9 cellular contexts compared by ENCODE assay signal in the genomic region with DNA sequence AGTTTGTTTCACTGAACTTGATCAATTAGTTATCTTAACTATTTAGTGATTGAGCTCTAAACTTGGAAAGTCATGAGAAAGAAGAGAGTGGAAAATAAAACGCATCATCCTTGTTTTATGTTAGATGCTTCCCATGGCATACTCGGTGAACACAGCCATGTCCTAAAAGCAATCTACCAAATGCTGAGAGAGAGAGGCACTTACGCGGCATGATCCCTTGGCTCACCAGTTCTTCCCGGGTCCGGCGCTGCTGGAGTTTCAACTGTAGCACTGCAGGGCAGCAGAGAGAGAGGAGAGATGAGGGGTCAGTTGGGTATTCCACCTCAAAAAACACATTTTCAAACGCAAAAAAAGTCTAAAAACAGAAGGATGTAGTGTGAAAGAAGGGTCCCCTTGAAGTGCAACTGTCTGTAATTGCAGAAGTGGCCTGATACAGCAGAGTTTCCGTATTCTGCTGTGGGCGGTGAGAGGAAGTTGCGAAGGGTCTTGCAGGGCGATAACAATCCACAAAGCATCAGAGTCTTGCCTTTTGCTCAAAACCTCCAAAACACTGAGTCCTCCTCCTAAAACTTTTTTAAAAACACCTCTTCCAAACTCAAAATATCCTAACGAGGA.
DNase-seq lines count a peak whose midpoint lies in the region; ATAC-seq and TF ChIP-seq lines count a peak whose summit lies in the region.
"Had no signal": no experiment of that assay in that cellular context is flagged by ENCODE, and none has a peak within 500 bp of the region (broad histone marks: within the 10 kb centered on the region; RNA-seq: fewer than 3 reads in every experiment).

No MANE protein-coding gene starts in this region.

- H3K27ac ChIP-seq in SU-DHL-6 (ENCODE audit: low read depth, low read length), result peak overlapping the region; percentile 95
- peak overlapping the region in 1 of 4 donors; percentile 17 for H3K27ac ChIP-seq in gastroesophageal sphincter
- no peak overlapping the region for H3K27ac ChIP-seq in ovary
- H3K27ac ChIP-seq: KMS-11 had no signal

- H3F3A ChIP-seq in SU-DHL-6 (ENCODE audit: insufficient read depth), result peaks cover 37% of the 10 kb centered on the region

- H3K9me2 ChIP-seq in SU-DHL-6 (replicated peaks; ENCODE audit: insufficient read depth, low read length), result no peaks in the 10 kb centered on the region

- H3K27me3 Mint-ChIP-seq in activated naive CD8-positive, alpha-beta T cell treated with anti-CD3 and anti-CD28 coated beads, Interleukin-2, amount 10 ng/mL, durations not matched to agents 7 days and 5 days, result no peaks in the 10 kb centered on the region
- no peaks in the 10 kb centered on the region for H3K27me3 Mint-ChIP-seq in type B pancreatic cell

- H3K27ac Mint-ChIP-seq in activated naive CD8-positive, alpha-beta T cell treated with anti-CD3 and anti-CD28 coated beads, Interleukin-2, amount 10 ng/mL, durations not matched to agents 7 days and 5 days, result peak overlapping the region; percentile 97
- no peak overlapping the region for H3K27ac Mint-ChIP-seq in type B pancreatic cell

- no peak for TF ChIP-seq CTCF in SU-DHL-6 (IDR thresholded peaks at IDR 0.05; ENCODE audit: insufficient read depth, low read length, poor library complexity, severe bottlenecking)
- TF ChIP-seq CTCF in type B pancreatic cell (conservative IDR thresholded peaks at IDR 0.05), result no peak
- no peak for TF ChIP-seq CTCF in gastroesophageal sphincter (IDR thresholded peaks at IDR 0.05)
- TF ChIP-seq CTCF in ovary (IDR thresholded peaks at IDR 0.05), result no peak

- H3K27me3 ChIP-seq in SU-DHL-6 (ENCODE audit: low read length), result no peaks in the 10 kb centered on the region
- H3K27me3 ChIP-seq in gastroesophageal sphincter, result no peaks in the 10 kb centered on the region
- H3K27me3 ChIP-seq in ovary, result no peaks in the 10 kb centered on the region

- H3K9me3 ChIP-seq in SU-DHL-6 (ENCODE audit: insufficient read depth, low read length) (no peaks in the 10 kb centered on the region), gastroesophageal sphincter (no peaks in the 10 kb centered on the region), ovary (no peaks in the 10 kb centered on the region)

- WGBS in gastroesophageal sphincter (ENCODE audit: low coverage in 1 of 2), 2 donors, result 73 to 87% methylated on average over 11 to 13 of the region's 13 CpGs
- WGBS in ovary, 3 donors, result 83 to 92% (median 87%) methylated on average over 13 of the region's 13 CpGs

- ATAC-seq in GM19324 (IDR thresholded peaks at IDR 0.05; ENCODE audit: low FRiP score, unreplicated experiment), result peak; percentile 51
- peak; percentile 82 for ATAC-seq in activated naive CD8-positive, alpha-beta T cell treated with anti-CD3 and anti-CD28 coated beads, Interleukin-2, amount 10 ng/mL, durations not matched to agents 7 days and 5 days (ENCODE audit: low read depth)
- no peak for ATAC-seq in gastroesophageal sphincter

- peak overlapping the region; percentile 71 for H3K9ac ChIP-seq in SU-DHL-6 (ENCODE audit: low read length)
- H3K9ac ChIP-seq: KMS-11 had no signal

- peaks cover 33% of the 10 kb centered on the region for H3K36me3 Mint-ChIP-seq in activated naive CD8-positive, alpha-beta T cell treated with anti-CD3 and anti-CD28 coated beads, Interleukin-2, amount 10 ng/mL, durations not matched to agents 7 days and 5 days
- H3K36me3 Mint-ChIP-seq in type B pancreatic cell, result peaks cover 14% of the 10 kb centered on the region

- H3K4me1 ChIP-seq in gastroesophageal sphincter, result peaks cover 0 to under 1% (median 0%) of the 10 kb centered on the region in 3 donors
- H3K4me1 ChIP-seq in ovary (ENCODE audit: insufficient read depth), result peaks cover 2% of the 10 kb centered on the region

- H3K4me3 Mint-ChIP-seq in activated naive CD8-positive, alpha-beta T cell treated with anti-CD3 and anti-CD28 coated beads, Interleukin-2, amount 10 ng/mL, durations not matched to agents 7 days and 5 days, result peak overlapping the region; percentile 96
- H3K4me3 Mint-ChIP-seq in type B pancreatic cell, result no peak overlapping the region

- H3K4me2 ChIP-seq in SU-DHL-6 (ENCODE audit: low read depth, low read length, poor library complexity, severe bottlenecking), result peak overlapping the region; percentile 95
- H3K4me2 ChIP-seq: KMS-11 had no signal

- H3K36me3 ChIP-seq in SU-DHL-6 (ENCODE audit: low read length) (no peaks in the 10 kb centered on the region), gastroesophageal sphincter (peaks cover 0 to 28% of the 10 kb centered on the region in 2 donors), ovary (no peaks in the 10 kb centered on the region)

- POLR2A ChIA-PET in activated naive CD8-positive, alpha-beta T cell treated with anti-CD3 and anti-CD28 coated beads, Interleukin-2, amount 10 ng/mL, durations not matched to agents 7 days and 5 days (lab: Charles Lee), result interaction anchor here (0.9 to 2.6 kb wide), 7 partner anchors 9 to 488 kb away, joined by 3 to 8 read pairs (median 5); partner anchors contain the start of gene RBX1

- in situ Hi-C loops in G401 (cut with HindIII; ENCODE audit: low sequenced_read_pairs), result no loop called here

- intact Hi-C loops in ovary (cut with DNase I), result no loop called here

- H3K4me3 ChIP-seq in SU-DHL-6 (ENCODE audit: insufficient read depth, low read length, poor library complexity, severe bottlenecking) (peak overlapping the region; percentile 68), gastroesophageal sphincter (peak overlapping the region in 1 of 2 donors; percentile 3), ovary (no peak overlapping the region)

- H4K20me1 ChIP-seq in SU-DHL-6 (ENCODE audit: low read depth, low read length), result no peaks in the 10 kb centered on the region

- peaks cover 41% of the 10 kb centered on the region for H3K4me1 Mint-ChIP-seq in activated naive CD8-positive, alpha-beta T cell treated with anti-CD3 and anti-CD28 coated beads, Interleukin-2, amount 10 ng/mL, durations not matched to agents 7 days and 5 days
- H3K4me1 Mint-ChIP-seq in type B pancreatic cell (ENCODE audit: unreplicated experiment), result peaks cover 10% of the 10 kb centered on the region

- H3K79me2 ChIP-seq in SU-DHL-6 (ENCODE audit: insufficient read depth, low read length), result peaks cover 88% of the 10 kb centered on the region

- TF ChIP-seq POLR2A in gastroesophageal sphincter (IDR thresholded peaks at IDR 0.05) (peak in 1 of 2 donors; percentile 18), ovary (IDR thresholded peaks at IDR 0.05) (no peak)

- peak; percentile 50 for DNase-seq in activated naive CD8-positive, alpha-beta T cell treated with anti-CD3 and anti-CD28 coated beads, Interleukin-2, amount 10 ng/mL, durations not matched to agents 7 days and 5 days
- peak; percentile 60 for DNase-seq in stimulated activated CD4-positive, alpha-beta T cell treated with anti-CD3 and anti-CD28 coated beads, Interleukin-15, amount 100 ng/mL, for 24 hours
- DNase-seq in type B pancreatic cell (ENCODE audit: extremely low spot score, unreplicated experiment), result no peak
- no peak for DNase-seq in G401 (ENCODE audit: low spot score)
- DNase-seq in ovary, result no peak

- H2AFZ ChIP-seq in SU-DHL-6 (ENCODE audit: low read depth, low read length, severe bottlenecking), result peak overlapping the region; percentile 31

- no peaks in the 10 kb centered on the region for H3K9me3 Mint-ChIP-seq in activated naive CD8-positive, alpha-beta T cell treated with anti-CD3 and anti-CD28 coated beads, Interleukin-2, amount 10 ng/mL, durations not matched to agents 7 days and 5 days
- H3K9me3 Mint-ChIP-seq in type B pancreatic cell, result no peaks in the 10 kb centered on the region

- TF ChIP-seq EP300 in gastroesophageal sphincter (IDR thresholded peaks at IDR 0.05) (no peak), ovary (IDR thresholded peaks at IDR 0.05) (no peak)

Comparison
In these comparisons a context has a peak if more than half of its experiments do, and no peak if none do; other contexts are left out.
1. DNase-seq: peak in activated naive CD8-positive, alpha-beta T cell treated with anti-CD3 and anti-CD28 coated beads, Interleukin-2, amount 10 ng/mL, durations not matched to agents 7 days and 5 days (single experiment) and stimulated activated CD4-positive, alpha-beta T cell treated with anti-CD3 and anti-CD28 coated beads, Interleukin-15, amount 100 ng/mL, for 24 hours (single experiment); none in type B pancreatic cell (single experiment), G401 (single experiment) and ovary (0 of 5).